In genomic region chr3:142019794-142020320, GRCh38 we compare ENCODE assay signal across 10 cellular contexts.
DNase-seq lines count a peak whose midpoint lies in the region; ATAC-seq and TF ChIP-seq lines count a peak whose summit lies in the region.
"Had no signal": no experiment of that assay in that cellular context is flagged by ENCODE, and none has a peak within 500 bp of the region (broad histone marks: within the 10 kb centered on the region; RNA-seq: fewer than 3 reads in every experiment).

No MANE protein-coding gene starts in this region.

- peaks cover 12% of the 10 kb centered on the region for H3K4me1 Mint-ChIP-seq in T-helper 1 cell treated with Interleukin-12 subunit alpha and Interleukin-12 subunit beta and Interleukin-4 antibody, amounts not matched to agents 30 μg/mL and 1 μg/mL, for 36 hours (ENCODE audit: low read depth)
- H3K4me1 Mint-ChIP-seq in osteocyte (ENCODE audit: unreplicated experiment), result no peaks in the 10 kb centered on the region

- peaks cover 5% of the 10 kb centered on the region for H3K36me3 Mint-ChIP-seq in T-helper 1 cell treated with Interleukin-12 subunit alpha and Interleukin-12 subunit beta and Interleukin-4 antibody, amounts not matched to agents 30 μg/mL and 1 μg/mL, for 36 hours (ENCODE audit: low read depth)
- H3K36me3 Mint-ChIP-seq in osteocyte (ENCODE audit: unreplicated experiment), result peaks cover 10% of the 10 kb centered on the region

- no peak overlapping the region for H3K4me3 Mint-ChIP-seq in T-helper 1 cell treated with Interleukin-12 subunit alpha and Interleukin-12 subunit beta and Interleukin-4 antibody, amounts not matched to agents 30 μg/mL and 1 μg/mL, for 36 hours
- no peak overlapping the region for H3K4me3 Mint-ChIP-seq in osteocyte (ENCODE audit: unreplicated experiment)
- H3K4me3 Mint-ChIP-seq: dendritic cell treated with granulocyte-macrophage colony-stimulating factor and Interleukin-4, amounts not matched to agents 40 ng/mL and 50 ng/mL, for 4 days; IgD-negative memory B cell had no signal

- no peaks in the 10 kb centered on the region for H3K27me3 Mint-ChIP-seq in T-helper 1 cell treated with Interleukin-12 subunit alpha and Interleukin-12 subunit beta and Interleukin-4 antibody, amounts not matched to agents 30 μg/mL and 1 μg/mL, for 36 hours (ENCODE audit: low read depth)
- no peaks in the 10 kb centered on the region for H3K27me3 Mint-ChIP-seq in osteocyte (ENCODE audit: unreplicated experiment)
- H3K27me3 Mint-ChIP-seq: dendritic cell treated with granulocyte-macrophage colony-stimulating factor and Interleukin-4, amounts not matched to agents 40 ng/mL and 50 ng/mL, for 4 days; IgD-negative memory B cell had no signal

- H3K9me3 Mint-ChIP-seq in T-helper 1 cell treated with Interleukin-12 subunit alpha and Interleukin-12 subunit beta and Interleukin-4 antibody, amounts not matched to agents 30 μg/mL and 1 μg/mL, for 36 hours, result no peaks in the 10 kb centered on the region
- no peaks in the 10 kb centered on the region for H3K9me3 Mint-ChIP-seq in osteocyte (ENCODE audit: unreplicated experiment)
- H3K9me3 Mint-ChIP-seq: dendritic cell treated with granulocyte-macrophage colony-stimulating factor and Interleukin-4, amounts not matched to agents 40 ng/mL and 50 ng/mL, for 4 days; IgD-negative memory B cell had no signal

- TF ChIP-seq CTCF in osteocyte (IDR thresholded peaks at IDR 0.05), result no peak

- H3K27ac Mint-ChIP-seq in T-helper 1 cell treated with Interleukin-12 subunit alpha and Interleukin-12 subunit beta and Interleukin-4 antibody, amounts not matched to agents 30 μg/mL and 1 μg/mL, for 36 hours, result peak overlapping the region; percentile 37
- no peak overlapping the region for H3K27ac Mint-ChIP-seq in osteocyte (ENCODE audit: unreplicated experiment)
- H3K27ac Mint-ChIP-seq: dendritic cell treated with granulocyte-macrophage colony-stimulating factor and Interleukin-4, amounts not matched to agents 40 ng/mL and 50 ng/mL, for 4 days; IgD-negative memory B cell had no signal

- DNase-seq in AML-193 (lab: John Stamatoyannopoulos, UW) (peak; percentile 30 to 38), GM19238 (ENCODE audit: insufficient read length, low spot score) (peak; percentile 22), superior temporal gyrus (ENCODE audit: extremely low spot score) (no peak), osteocyte (ENCODE audit: extremely low spot score, unreplicated experiment) (no peak)
- no peak for DNase-seq in activated naive CD4-positive, alpha-beta T cell treated with anti-CD3 and anti-CD28 coated beads, Interleukin-2, amount 50 U/mL, for 16 hours

- peak; percentile 81 for ATAC-seq in HG02981 (IDR thresholded peaks at IDR 0.05; ENCODE audit: unreplicated experiment)
- ATAC-seq in GM18868 (IDR thresholded peaks at IDR 0.05; ENCODE audit: unreplicated experiment), result no peak

Comparison
In these comparisons a context has a peak if more than half of its experiments do, and no peak if none do; other contexts are left out.
1. DNase-seq: peak in AML-193 (2 of 2) and GM19238 (single experiment); none in superior temporal gyrus (single experiment), activated naive CD4-positive, alpha-beta T cell treated with anti-CD3 and anti-CD28 coated beads, Interleukin-2, amount 50 U/mL, for 16 hours (single experiment) and osteocyte (single experiment).